In genomic region chr2:161570424-161571050, GRCh38 we compare ENCODE assay signal across 12 cellular contexts. TPM values are rescaled to one million over a fixed set of nuclear protein-coding genes. Genes with fewer than 3 reads are reported as not detected.
DNase-seq lines count a peak whose midpoint lies in the region; ATAC-seq and TF ChIP-seq lines count a peak whose summit lies in the region.
"Had no signal": no experiment of that assay in that cellular context is flagged by ENCODE, and none has a peak within 500 bp of the region (broad histone marks: within the 10 kb centered on the region; RNA-seq: fewer than 3 reads in every experiment).

No MANE protein-coding gene starts in this region.

- peaks cover 3% of the 10 kb centered on the region for H3K9me3 Mint-ChIP-seq in natural killer cell treated with Interleukin-12 subunit alpha and Interleukin-12 subunit beta and Interleukin-15 and Interleukin-18, amount 100 ng/mL, for 72 hours
- peaks cover under 1 to 2% of the 10 kb centered on the region in 2 donors for H3K9me3 Mint-ChIP-seq in natural killer cell
- H3K9me3 Mint-ChIP-seq in type B pancreatic cell = no peaks in the 10 kb centered on the region

- H3K79me2 ChIP-seq in Karpas-422 (ENCODE audit: low read length) = no peaks in the 10 kb centered on the region
- H3K79me2 ChIP-seq in mammary epithelial cell (ENCODE audit: insufficient read depth, low read length) = no peaks in the 10 kb centered on the region

- no peaks in the 10 kb centered on the region for H3K9me2 ChIP-seq in Karpas-422 (replicated peaks; ENCODE audit: insufficient read depth, low read length)

- intact Hi-C loops in natural killer cell (cut with micrococcal nuclease) (no loop called here), mammary epithelial cell (cut with micrococcal nuclease) (no loop called here)

- H3K27me3 ChIP-seq in Karpas-422 (ENCODE audit: low read length) (no peaks in the 10 kb centered on the region), mammary epithelial cell (ENCODE audit: insufficient read depth, low read length) (no peaks in the 10 kb centered on the region)
- H3K27me3 ChIP-seq: esophagus muscularis mucosa had no signal

- peaks cover 0 to 2% of the 10 kb centered on the region in 2 donors for H3K27me3 Mint-ChIP-seq in natural killer cell treated with Interleukin-12 subunit alpha and Interleukin-12 subunit beta and Interleukin-15 and Interleukin-18, amount 100 ng/mL, for 72 hours
- H3K27me3 Mint-ChIP-seq in natural killer cell (ENCODE audit: low read depth in 2 of 2) (no peaks in the 10 kb centered on the region), type B pancreatic cell (peaks cover 6% of the 10 kb centered on the region)

- peak in 1 of 2 donors; percentile 65 for ATAC-seq in natural killer cell treated with Interleukin-12 subunit alpha and Interleukin-12 subunit beta and Interleukin-15 and Interleukin-18, amount 100 ng/mL, for 72 hours
- no peak for ATAC-seq in natural killer cell
- no peak for ATAC-seq in HG03196 (IDR thresholded peaks at IDR 0.05; ENCODE audit: unreplicated experiment)
- no peak for ATAC-seq in HG02763 (IDR thresholded peaks at IDR 0.05; ENCODE audit: unreplicated experiment)

- no peak overlapping the region for H2AFZ ChIP-seq in Karpas-422 (ENCODE audit: low read length)
- no peak overlapping the region for H2AFZ ChIP-seq in mammary epithelial cell (ENCODE audit: low read depth, low read length)

- H3K4me1 Mint-ChIP-seq in natural killer cell treated with Interleukin-12 subunit alpha and Interleukin-12 subunit beta and Interleukin-15 and Interleukin-18, amount 100 ng/mL, for 72 hours (ENCODE audit: low read depth in 2 of 2) = peaks cover 6 to 10% of the 10 kb centered on the region in 2 donors
- H3K4me1 Mint-ChIP-seq in natural killer cell (peaks cover 7 to 15% of the 10 kb centered on the region in 2 donors), type B pancreatic cell (ENCODE audit: unreplicated experiment) (no peaks in the 10 kb centered on the region)
- H3K4me1 Mint-ChIP-seq: CD4-positive, CD25-positive, alpha-beta regulatory T cell had no signal

- H3K36me3 ChIP-seq in Karpas-422 (ENCODE audit: insufficient read depth, low read length) = no peaks in the 10 kb centered on the region
- no peaks in the 10 kb centered on the region for H3K36me3 ChIP-seq in mammary epithelial cell (ENCODE audit: insufficient read depth, low read length)
- H3K36me3 ChIP-seq: esophagus muscularis mucosa had no signal

- no peak for TF ChIP-seq CTCF in natural killer cell (IDR thresholded peaks at IDR 0.05)
- peak; percentile 12 to 51 for TF ChIP-seq CTCF in mammary epithelial cell (conservative IDR thresholded peaks at IDR 0.05 in 1 of 2, IDR thresholded peaks at IDR 0.05 in 1 of 2; ENCODE audit: extremely low read depth in 1 of 2, insufficient read depth in 1 of 2, low read depth in 1 of 2, low read length in 2 of 2)
- TF ChIP-seq CTCF in type B pancreatic cell (conservative IDR thresholded peaks at IDR 0.05) = peak; percentile 32

- H3K4me2 ChIP-seq in Karpas-422 (ENCODE audit: low read depth, low read length, poor library complexity, severe bottlenecking) (no peak overlapping the region), mammary epithelial cell (ENCODE audit: insufficient read depth, low read depth, low read length) (no peak overlapping the region)

- H3K9me3 ChIP-seq in Karpas-422 (ENCODE audit: low read length) (no peaks in the 10 kb centered on the region), mammary epithelial cell (replicated peaks; ENCODE audit: insufficient read depth, low read length) (no peaks in the 10 kb centered on the region)

- WGBS in mammary epithelial cell (ENCODE audit: low coverage, missing lambda C conversion rate) = 61% methylated on average over 6 of the region's 6 CpGs

- no peak overlapping the region for H3K9ac ChIP-seq in Karpas-422 (ENCODE audit: low read length)
- H3K9ac ChIP-seq in mammary epithelial cell (ENCODE audit: insufficient read depth, low read length) = no peak overlapping the region

- H3K4me3 ChIP-seq in Karpas-422 (ENCODE audit: low read length) = no peak overlapping the region
- H3K4me3 ChIP-seq in mammary epithelial cell (replicated peaks in 1 of 3; ENCODE audit: insufficient read depth in 1 of 3, low read depth in 2 of 3, low read length in 3 of 3) = no peak overlapping the region
- H3K4me3 ChIP-seq: esophagus muscularis mucosa had no signal

- H3K4me1 ChIP-seq in Karpas-422 (ENCODE audit: low read length) (no peaks in the 10 kb centered on the region), mammary epithelial cell (ENCODE audit: insufficient read depth, low read length) (no peaks in the 10 kb centered on the region)
- H3K4me1 ChIP-seq: esophagus muscularis mucosa had no signal

- H4K20me1 ChIP-seq in Karpas-422 (ENCODE audit: insufficient read depth, low read depth, low read length) = no peaks in the 10 kb centered on the region
- no peaks in the 10 kb centered on the region for H4K20me1 ChIP-seq in mammary epithelial cell (ENCODE audit: insufficient read depth, low read length)

- H3K27ac Mint-ChIP-seq in natural killer cell treated with Interleukin-12 subunit alpha and Interleukin-12 subunit beta and Interleukin-15 and Interleukin-18, amount 100 ng/mL, for 72 hours = no peak overlapping the region
- H3K27ac Mint-ChIP-seq in natural killer cell = no peak overlapping the region
- H3K27ac Mint-ChIP-seq in type B pancreatic cell = no peak overlapping the region

- no peaks in the 10 kb centered on the region for H3K36me3 Mint-ChIP-seq in natural killer cell treated with Interleukin-12 subunit alpha and Interleukin-12 subunit beta and Interleukin-15 and Interleukin-18, amount 100 ng/mL, for 72 hours
- H3K36me3 Mint-ChIP-seq in natural killer cell (no peaks in the 10 kb centered on the region), type B pancreatic cell (no peaks in the 10 kb centered on the region)
- H3K36me3 Mint-ChIP-seq: CD4-positive, CD25-positive, alpha-beta regulatory T cell had no signal

- no TSS peak for BruUV-seq in mammary epithelial cell (replicated peaks; lab: Mats Ljungman, UMichigan)

- no peak overlapping the region for H3K27ac ChIP-seq in Karpas-422 (ENCODE audit: low read length)
- H3K27ac ChIP-seq in mammary epithelial cell (ENCODE audit: insufficient read depth, low read depth, low read length) = no peak overlapping the region
- H3K27ac ChIP-seq: esophagus muscularis mucosa had no signal

- CTCF ChIA-PET in mammary epithelial cell (lab: Charles Lee; ENCODE audit: low non-redundant PET) = no interaction called here

- dilution Hi-C loops in mammary epithelial cell (cut with HindIII; ENCODE audit: low sequenced_read_pairs) = no loop called here

- no peak overlapping the region for H3K4me3 Mint-ChIP-seq in natural killer cell treated with Interleukin-12 subunit alpha and Interleukin-12 subunit beta and Interleukin-15 and Interleukin-18, amount 100 ng/mL, for 72 hours
- no peak overlapping the region for H3K4me3 Mint-ChIP-seq in natural killer cell
- no peak overlapping the region for H3K4me3 Mint-ChIP-seq in type B pancreatic cell
- H3K4me3 Mint-ChIP-seq: CD4-positive, CD25-positive, alpha-beta regulatory T cell had no signal

- DNase-seq in natural killer cell treated with Interleukin-12 subunit alpha and Interleukin-12 subunit beta and Interleukin-15 and Interleukin-18, amount 100 ng/mL, for 72 hours (ENCODE audit: low spot score) = peak; percentile 54
- DNase-seq in natural killer cell (no peak), Karpas-422 (peak; percentile 69), mammary epithelial cell (no peak), type B pancreatic cell (ENCODE audit: extremely low spot score, unreplicated experiment) (no peak), medulla oblongata (ENCODE audit: extremely low spot score) (no peak)
- DNase-seq: CD4-positive, CD25-positive, alpha-beta regulatory T cell; NCI-H2107; SIG-M5 had no signal

- in situ Hi-C loops in mammary epithelial cell (cut with MboI; ENCODE audit: low sequenced_read_pairs in 2 of 2) = loop anchor here in 1 of 2 donors (25.0 kb wide), 1 partner anchor 308 kb away; no protein-coding TSS in a partner anchor

RNA-seq across cellular contexts. Expression of gene SLC4A10, which starts 53.7 kb away (rescaled TPM):
- total RNA-seq in natural killer cell treated with Interleukin-12 subunit alpha and Interleukin-12 subunit beta and Interleukin-15 and Interleukin-18, amount 100 ng/mL, for 72 hours = 10 to 100 TPM; 15.5 to 27.4 TPM
- total RNA-seq in natural killer cell = 1 to 10 TPM; 1.7 to 2.2 (median 1.9) TPM
- not detected in 2 replicates for total RNA-seq in Karpas-422 (2014; rRNA removed; shearing (Covaris generic); ENCODE audit: low replicate concordance)
- total RNA-seq in mammary epithelial cell = under 1 TPM in 1 of 2 donors, not detected in 1; under 0.01 TPM
- not detected for polyA plus RNA-seq in mammary epithelial cell
- polyA minus RNA-seq in mammary epithelial cell = not detected
- 0.93 and 1.1 TPM in 2 replicates for total RNA-seq in type B pancreatic cell (ENCODE audit: low replicate concordance)
- total RNA-seq: CD4-positive, CD25-positive, alpha-beta regulatory T cell had no signal

Comparison
In these comparisons a context has a peak if more than half of its experiments do, and no peak if none do; other contexts are left out.
1. DNase-seq: peak in natural killer cell treated with Interleukin-12 subunit alpha and Interleukin-12 subunit beta and Interleukin-15 and Interleukin-18, amount 100 ng/mL, for 72 hours (single experiment) and Karpas-422 (single experiment); none in natural killer cell (single experiment), mammary epithelial cell (single experiment), type B pancreatic cell (single experiment) and medulla oblongata (single experiment).